In the genomic region with DNA sequence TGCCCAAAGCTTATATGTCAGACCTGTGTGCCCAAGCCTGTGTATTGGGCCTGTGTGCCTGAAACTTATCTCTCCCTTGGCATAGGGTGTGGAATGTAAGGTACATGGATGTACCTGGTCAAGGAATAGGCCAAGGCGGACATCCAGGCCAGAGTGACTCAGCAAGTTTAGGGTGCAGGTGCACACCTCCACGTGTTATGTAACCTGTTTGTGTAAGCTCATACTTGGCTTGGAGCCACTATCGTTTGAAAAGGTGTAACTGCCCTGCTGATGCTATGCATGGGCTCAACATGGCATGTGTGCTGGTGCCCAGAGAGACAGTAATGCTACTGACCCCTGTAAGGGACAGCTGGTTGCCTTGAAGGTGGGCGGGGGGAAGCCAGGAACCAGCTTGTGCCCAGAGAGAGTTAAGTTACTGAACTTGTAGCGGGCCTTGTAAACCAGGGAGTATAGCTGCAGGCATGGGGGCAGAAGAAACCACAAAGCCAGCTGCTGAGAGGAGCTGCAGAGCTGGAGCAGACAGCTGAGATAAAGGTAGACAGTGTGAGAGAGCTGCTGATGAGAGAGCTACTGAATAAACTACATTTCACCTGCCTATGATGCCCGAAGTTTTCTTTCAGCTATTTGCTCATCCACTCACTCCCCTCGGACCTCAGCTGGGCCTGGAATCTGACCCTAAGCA, we compare ENCODE assay signal across 21 cellular contexts.
"Had no signal": no experiment of that assay in that cellular context is flagged by ENCODE, and none has a peak within 500 bp of the region (broad histone marks: within the 10 kb centered on the region; RNA-seq: fewer than 3 reads in every experiment).

No MANE protein-coding gene starts in this region.

- DNase-seq: activated CD4-positive, alpha-beta T cell treated with anti-CD3 and anti-CD28 coated beads for 1 hour; activated CD4-positive, alpha-beta T cell treated with anti-CD3 and anti-CD28 coated beads, Interleukin-2, amount 50 U/mL, for 48 hours; activated CD8-positive, alpha-beta memory T cell treated with anti-CD3 and anti-CD28 coated beads, Interleukin-2, amount 10 ng/mL, durations not matched to agents 7 days and 5 days; activated effector memory CD4-positive, alpha-beta T cell treated with Interleukin-2 at 50 U/mL for 16 hours; activated T-cell treated with anti-CD3 and anti-CD28 coated beads, Interleukin-2, amount 50 U/mL, for 24 hours; amygdala; dorsolateral prefrontal cortex; hypothalamus; midbrain; naive B cell; nucleus accumbens; right cardiac atrium; stimulated activated CD4-positive, alpha-beta T cell treated with anti-CD3 and anti-CD28 coated beads, Interleukin-1b, Interleukin-23, amount 100 ng/mL, for 48 hours; substantia nigra; T-helper 9 cell; transverse colon had no signal

- H3K36me3 ChIP-seq: transverse colon had no signal

- H3K27ac Mint-ChIP-seq: activated CD8-positive, alpha-beta memory T cell treated with anti-CD3 and anti-CD28 coated beads, Interleukin-2, amount 10 ng/mL, durations not matched to agents 7 days and 5 days; activated naive CD8-positive, alpha-beta T cell; activated T-cell treated with anti-CD3 and anti-CD28 coated beads, Interleukin-2, amount 50 U/mL, for 24 hours; brain; naive B cell; stimulated activated memory B cell treated with anti-CD40 and anti-IgM and Interleukin-4, amounts not matched to agents 10 μg/mL and 1 μg/mL and 100 μg/mL, for 72 hours had no signal

- H3K9me3 ChIP-seq: transverse colon had no signal

- H3K4me3 Mint-ChIP-seq: activated CD8-positive, alpha-beta memory T cell treated with anti-CD3 and anti-CD28 coated beads, Interleukin-2, amount 10 ng/mL, durations not matched to agents 7 days and 5 days; activated naive CD8-positive, alpha-beta T cell; activated T-cell treated with anti-CD3 and anti-CD28 coated beads, Interleukin-2, amount 50 U/mL, for 24 hours; brain; naive B cell; stimulated activated memory B cell treated with anti-CD40 and anti-IgM and Interleukin-4, amounts not matched to agents 10 μg/mL and 1 μg/mL and 100 μg/mL, for 72 hours had no signal

- H3K9me3 Mint-ChIP-seq: stimulated activated memory B cell treated with anti-CD40 and anti-IgM and Interleukin-4, amounts not matched to agents 10 μg/mL and 1 μg/mL and 100 μg/mL, for 72 hours had no signal

- H3K4me1 Mint-ChIP-seq: activated CD8-positive, alpha-beta memory T cell treated with anti-CD3 and anti-CD28 coated beads, Interleukin-2, amount 10 ng/mL, durations not matched to agents 7 days and 5 days; naive B cell; stimulated activated memory B cell treated with anti-CD40 and anti-IgM and Interleukin-4, amounts not matched to agents 10 μg/mL and 1 μg/mL and 100 μg/mL, for 72 hours had no signal

- H3K27me3 ChIP-seq: dorsolateral prefrontal cortex, transverse colon had no signal

- H3K4me3 ChIP-seq: dorsolateral prefrontal cortex, lung, transverse colon had no signal

- H3K36me3 Mint-ChIP-seq: activated CD8-positive, alpha-beta memory T cell treated with anti-CD3 and anti-CD28 coated beads, Interleukin-2, amount 10 ng/mL, durations not matched to agents 7 days and 5 days; activated naive CD8-positive, alpha-beta T cell; brain; naive B cell; stimulated activated memory B cell treated with anti-CD40 and anti-IgM and Interleukin-4, amounts not matched to agents 10 μg/mL and 1 μg/mL and 100 μg/mL, for 72 hours had no signal

- H3K4me1 ChIP-seq: transverse colon had no signal

- H3K27me3 Mint-ChIP-seq: activated CD8-positive, alpha-beta memory T cell treated with anti-CD3 and anti-CD28 coated beads, Interleukin-2, amount 10 ng/mL, durations not matched to agents 7 days and 5 days; activated naive CD8-positive, alpha-beta T cell; activated T-cell treated with anti-CD3 and anti-CD28 coated beads, Interleukin-2, amount 50 U/mL, for 24 hours; brain; naive B cell; stimulated activated memory B cell treated with anti-CD40 and anti-IgM and Interleukin-4, amounts not matched to agents 10 μg/mL and 1 μg/mL and 100 μg/mL, for 72 hours had no signal

- H3K27ac ChIP-seq: dorsolateral prefrontal cortex, transverse colon had no signal

- ATAC-seq: activated CD8-positive, alpha-beta memory T cell treated with anti-CD3 and anti-CD28 coated beads, Interleukin-2, amount 10 ng/mL, durations not matched to agents 7 days and 5 days; esophagus mucosa; right cardiac atrium; stimulated activated memory B cell treated with anti-CD40 and anti-IgM and Interleukin-4, amounts not matched to agents 10 μg/mL and 1 μg/mL and 100 μg/mL, for 72 hours had no signal
